In genomic region chr3:60760145-60760544, GRCh38 we compare ENCODE assay signal across 14 cellular contexts.
"Had no signal": no experiment of that assay in that cellular context is flagged by ENCODE, and none has a peak within 500 bp of the region (broad histone marks: within the 10 kb centered on the region; RNA-seq: fewer than 3 reads in every experiment).

No MANE protein-coding gene starts in this region.

- H3K27me3 Mint-ChIP-seq: activated naive CD8-positive, alpha-beta T cell; natural killer cell treated with Interleukin-12 subunit alpha and Interleukin-12 subunit beta and Interleukin-15 and Interleukin-18, amount 100 ng/mL, for 72 hours; progenitor cell of endocrine pancreas had no signal

- ATAC-seq: activated CD4-positive, CD25-positive, alpha-beta regulatory T cell treated with anti-CD3 and anti-CD28 coated beads, Interleukin-2, amount 50 U/mL, for 24 hours; gastroesophageal sphincter; heart right ventricle had no signal

- H3K27ac Mint-ChIP-seq: activated naive CD8-positive, alpha-beta T cell; natural killer cell treated with Interleukin-12 subunit alpha and Interleukin-12 subunit beta and Interleukin-15 and Interleukin-18, amount 100 ng/mL, for 72 hours; progenitor cell of endocrine pancreas had no signal

- DNase-seq: activated CD4-positive, alpha-beta T cell treated with anti-CD3 and anti-CD28 coated beads, Interleukin-2, amount 50 U/mL, for 1 hour; activated CD8-positive, alpha-beta memory T cell treated with anti-CD3 and anti-CD28 coated beads for 24 hours; activated gamma-delta T cell treated with Interleukin-2 at 50 U/mL for 16 hours; amniotic stem cell; heart right ventricle; stimulated activated CD4-positive, alpha-beta T cell treated with anti-CD3 and anti-CD28 coated beads, Interleukin-15, amount 100 ng/mL, for 24 hours; stimulated activated CD4-positive, alpha-beta T cell treated with anti-CD3 and anti-CD28 coated beads, Interleukin-4, amount 100 ng/mL, for 1 hour; stimulated activated naive CD4-positive, alpha-beta T cell treated with Interleukin-2 at 50 U/mL for 16 hours; trophoblast cell had no signal

- H3K4me3 Mint-ChIP-seq: activated naive CD8-positive, alpha-beta T cell; natural killer cell treated with Interleukin-12 subunit alpha and Interleukin-12 subunit beta and Interleukin-15 and Interleukin-18, amount 100 ng/mL, for 72 hours had no signal
